Comparison of ENCODE assay signal across 1 cellular context in the genomic region with DNA sequence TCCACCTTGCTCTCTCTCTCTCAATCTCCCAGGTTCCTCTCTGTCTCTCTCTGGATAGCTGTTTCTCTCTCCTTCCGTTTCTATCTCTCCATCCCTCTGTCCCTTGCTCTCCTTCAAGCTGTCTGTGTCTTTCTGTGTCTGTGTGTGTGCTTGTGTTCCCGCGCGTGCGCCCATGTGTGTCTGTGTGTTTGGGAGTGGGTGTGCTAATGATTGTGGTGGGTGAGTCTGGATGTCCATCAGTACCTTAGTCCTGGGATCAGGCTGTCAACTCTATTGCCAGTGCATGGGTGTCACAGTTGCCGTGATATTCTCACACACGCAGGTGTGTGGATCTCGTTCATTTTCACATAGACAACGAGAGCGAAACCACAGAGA.
TF ChIP-seq lines count a peak whose summit lies in the region.

No MANE protein-coding gene starts in this region.

TF ChIP-seq in HepG2, 621 proteins besides CTCF, POLR2A, EP300 and RAD21:
- no peak for TF ChIP-seq SIX4 (CRISPR knock-in tag; IDR thresholded peaks at IDR 0.05)
- TF ChIP-seq NBN (conservative IDR thresholded peaks at IDR 0.05): 0 out of 2 replicates have a peak, but pooled peaks have one; percentile 36
